16 cellular contexts compared by ENCODE assay signal in the genomic region with DNA sequence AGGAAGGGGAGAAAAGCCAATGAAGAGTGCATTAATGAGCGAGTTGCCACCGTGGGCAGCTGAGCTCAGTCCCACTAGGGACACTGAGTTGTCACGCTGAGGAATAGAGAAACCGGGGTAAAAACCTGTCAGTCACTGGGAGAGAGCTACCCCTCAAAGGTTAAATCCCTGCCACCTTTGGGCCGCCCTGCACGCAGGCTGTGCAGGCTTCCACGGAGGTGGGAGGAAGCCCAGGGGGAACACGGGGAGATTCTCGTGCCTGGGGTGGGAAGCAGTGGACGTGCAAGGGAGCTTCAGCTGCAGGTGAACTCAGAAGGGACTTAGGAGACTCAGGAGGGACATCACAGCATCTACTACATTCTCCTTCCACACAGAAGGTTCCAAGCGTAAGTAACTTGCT. TPM values are rescaled to one million over a fixed set of nuclear protein-coding genes. Genes with fewer than 3 reads are reported as not detected.
DNase-seq lines count a peak whose midpoint lies in the region; ATAC-seq and TF ChIP-seq lines count a peak whose summit lies in the region.
"Had no signal": no experiment of that assay in that cellular context is flagged by ENCODE, and none has a peak within 500 bp of the region (broad histone marks: within the 10 kb centered on the region; RNA-seq: fewer than 3 reads in every experiment).

No MANE protein-coding gene starts in this region.

- H2BK120ac ChIP-seq in IMR-90 (ENCODE audit: low read depth, low read length) = no peak overlapping the region
- H2BK120ac ChIP-seq in neuronal stem cell (ENCODE audit: low read depth, low read length) = no peak overlapping the region

- no peak overlapping the region for H2BK5ac ChIP-seq in IMR-90 (ENCODE audit: low read depth, low read length, poor library complexity, severe bottlenecking)
- no peak overlapping the region for H2BK5ac ChIP-seq in neuronal stem cell (ENCODE audit: low read length)

- POLR2A ChIA-PET in IMR-90 (lab: Charles Lee; ENCODE audit: unreplicated experiment) = no interaction called here

- no peak for TF ChIP-seq POLR2A in IMR-90 (IDR thresholded peaks at IDR 0.05; ENCODE audit: low read depth, low read length)

- H3K79me1 ChIP-seq in IMR-90 (ENCODE audit: low read depth in 1 of 2, low read length in 2 of 2) (no peaks in the 10 kb centered on the region), neuronal stem cell (ENCODE audit: low read depth, low read length) (no peaks in the 10 kb centered on the region)

- no peak overlapping the region for H2AK9ac ChIP-seq in IMR-90 (replicated peaks; ENCODE audit: low read depth, low read length, poor library complexity)

- H3K23ac ChIP-seq in IMR-90 (ENCODE audit: low read depth, low read length) (no peak overlapping the region), neuronal stem cell (ENCODE audit: low read depth, low read length, poor library complexity) (no peak overlapping the region)

- H3K9me3 ChIP-seq in IMR-90 (ENCODE audit: control insufficient read depth, insufficient read depth, low read length) (peaks cover 2% of the 10 kb centered on the region; the same call in 1 of the 2 replicates), neuronal stem cell (replicated peaks in 1 of 2; ENCODE audit: control insufficient read depth in 2 of 2, insufficient read depth in 1 of 2, low read depth in 1 of 2, low read length in 2 of 2) (no peaks in the 10 kb centered on the region), lower lobe of right lung (no peaks in the 10 kb centered on the region)
- H3K9me3 ChIP-seq: HAP-1 had no signal

- H3K27me3 ChIP-seq in IMR-90 (ENCODE audit: control insufficient read depth, insufficient read depth, low read length) = peaks cover 19% of the 10 kb centered on the region
- H3K27me3 ChIP-seq in neuronal stem cell (ENCODE audit: control insufficient read depth in 3 of 3, insufficient read depth in 3 of 3, low read depth in 1 of 3, low read length in 3 of 3) = no peaks in the 10 kb centered on the region
- peaks cover 8% of the 10 kb centered on the region for H3K27me3 ChIP-seq in lower lobe of right lung (ENCODE audit: low read depth)

- H2AK5ac ChIP-seq in IMR-90 (ENCODE audit: low read depth, low read length) (no peak overlapping the region), neuronal stem cell (ENCODE audit: low read depth, low read length) (no peak overlapping the region)

- H2AFZ ChIP-seq in IMR-90 (replicated peaks; ENCODE audit: low read length, poor library complexity) = peak overlapping the region; percentile 11
- no peak overlapping the region for H2AFZ ChIP-seq in neuronal stem cell (ENCODE audit: low read length)

- H3K4me2 ChIP-seq in IMR-90 (ENCODE audit: low read depth, low read length) (no peak overlapping the region), neuronal stem cell (ENCODE audit: insufficient read depth, low read length, poor library complexity, severe bottlenecking) (no peak overlapping the region)

- H4K5ac ChIP-seq in IMR-90 (ENCODE audit: low read depth, low read length) = no peak overlapping the region

- H3K36me3 ChIP-seq in IMR-90 (ENCODE audit: control insufficient read depth, insufficient read depth, low read length) (no peaks in the 10 kb centered on the region), neuronal stem cell (replicated peaks in 1 of 2; ENCODE audit: control insufficient read depth in 2 of 2, insufficient read depth in 2 of 2, low read length in 2 of 2) (no peaks in the 10 kb centered on the region), lower lobe of right lung (no peaks in the 10 kb centered on the region)
- H3K36me3 ChIP-seq: HAP-1 had no signal

- no peak overlapping the region for H2BK12ac ChIP-seq in neuronal stem cell (ENCODE audit: low read length)

- H3K27ac ChIP-seq in IMR-90 (ENCODE audit: insufficient read depth, low read length) (no peak overlapping the region), coronary artery (no peak overlapping the region), neuronal stem cell (replicated peaks; ENCODE audit: low read length) (no peak overlapping the region), lower lobe of right lung (no peak overlapping the region)

- no peak overlapping the region for H3K4me3 ChIP-seq in IMR-90 (ENCODE audit: insufficient read depth, low read depth, low read length)
- H3K4me3 ChIP-seq in coronary artery = no peak overlapping the region
- H3K4me3 ChIP-seq in neuronal stem cell (ENCODE audit: low read length in 2 of 2) = no peak overlapping the region
- H3K4me3 ChIP-seq in lower lobe of right lung = no peak overlapping the region
- H3K4me3 ChIP-seq: HAP-1 had no signal

- H4K20me1 ChIP-seq in IMR-90 (ENCODE audit: insufficient read depth, low read length) = no peaks in the 10 kb centered on the region

- H3K14ac ChIP-seq in IMR-90 (replicated peaks; ENCODE audit: low read depth, low read length) = no peak overlapping the region
- no peak overlapping the region for H3K14ac ChIP-seq in neuronal stem cell (ENCODE audit: low read length)

- no peaks in the 10 kb centered on the region for H3K4me1 ChIP-seq in IMR-90 (ENCODE audit: control insufficient read depth, insufficient read depth, low read length)
- H3K4me1 ChIP-seq in neuronal stem cell (ENCODE audit: control insufficient read depth in 2 of 2, insufficient read depth in 1 of 2, low read depth in 1 of 2, low read length in 2 of 2) = no peaks in the 10 kb centered on the region
- no peaks in the 10 kb centered on the region for H3K4me1 ChIP-seq in lower lobe of right lung
- H3K4me1 ChIP-seq: HAP-1 had no signal

- H3K18ac ChIP-seq in IMR-90 (ENCODE audit: low read depth, low read length) (no peak overlapping the region), neuronal stem cell (ENCODE audit: low read length) (peak overlapping the region; percentile 33)

- 78% methylated on average over 5 of the region's 11 CpGs; no CpG with 5 or more reads in 1 of the 2 experiments for WGBS in IMR-90 (ENCODE audit: extremely low coverage in 2 of 2, insufficient read length in 1 of 2), 2 experiments
- WGBS in neuronal stem cell (ENCODE audit: extremely low coverage in 2 of 2, insufficient read length in 2 of 2, insufficient replicate concordance in 1 of 2), 2 donors = no CpG with 5 or more reads among the region's 11 CpGs

- H2BK20ac ChIP-seq in IMR-90 (ENCODE audit: low read depth, low read length) = no peak overlapping the region

- intact Hi-C loops in IMR-90 (cut with micrococcal nuclease) = no loop called here
- intact Hi-C loops in lower lobe of right lung (cut with DNase I) = no loop called here

- dilution Hi-C loops in IMR-90 (cut with HindIII; ENCODE audit: low sequenced_read_pairs, unreplicated experiment) = no loop called here

- ATAC-seq in IMR-90 (ENCODE audit: low read depth) = no peak
- ATAC-seq in lower lobe of right lung = no peak

- no peaks in the 10 kb centered on the region for H3K9me1 ChIP-seq in IMR-90 (ENCODE audit: insufficient read depth, low read length)

- H4K91ac ChIP-seq in IMR-90 (ENCODE audit: insufficient read depth, low read depth, low read length) (no peak overlapping the region), neuronal stem cell (ENCODE audit: low read depth, low read length, poor library complexity) (no peak overlapping the region)

- in situ Hi-C loops in IMR-90 (cut with MboI; ENCODE audit: low sequenced_read_pairs) = no loop called here

- H3K4ac ChIP-seq in IMR-90 (ENCODE audit: low read depth, low read length) (no peak overlapping the region), neuronal stem cell (ENCODE audit: low read length) (no peak overlapping the region)

- TF ChIP-seq CTCF in IMR-90 (conservative IDR thresholded peaks at IDR 0.05; ENCODE audit: low read depth, low read length) (no peak), coronary artery (IDR thresholded peaks at IDR 0.05) (no peak), lower lobe of right lung (IDR thresholded peaks at IDR 0.05) (no peak)

- H4K8ac ChIP-seq in IMR-90 (ENCODE audit: low read depth in 2 of 2, low read length in 2 of 2) = no peak overlapping the region
- H4K8ac ChIP-seq in neuronal stem cell (ENCODE audit: low read depth, low read length) = no peak overlapping the region

- BruUV-seq in IMR-90 (replicated peaks; lab: Mats Ljungman, UMichigan) = no TSS peak

- no peak overlapping the region for H2BK15ac ChIP-seq in IMR-90 (ENCODE audit: low read depth, low read length)
- no peak overlapping the region for H2BK15ac ChIP-seq in neuronal stem cell (ENCODE audit: low read length)

- no peak for DNase-seq in IMR-90
- peak; percentile 52 for DNase-seq in coronary artery (ENCODE audit: low spot score)
- DNase-seq in neuronal stem cell (ENCODE audit: low spot score) = no peak
- DNase-seq in NK-92 (lab: John Stamatoyannopoulos, UW; ENCODE audit: unreplicated experiment) = no peak
- no peak for DNase-seq in T-helper 9 cell
- no peak for DNase-seq in lower lobe of right lung
- DNase-seq: C1 segment of cervical spinal cord; Calu3; CD4-positive, alpha-beta memory T cell; COR-L47; DMS53; DMS79 treated with DMSO at 0.1 percent for 48 hours; GF-D8; GOT3; HFFc6 had no signal

- CTCF ChIA-PET in IMR-90 (lab: Yijun Ruan, JAX) = no interaction called here

- no peak for TF ChIP-seq RAD21 in IMR-90 (IDR thresholded peaks at IDR 0.05; ENCODE audit: low read length)

- H3K9ac ChIP-seq in IMR-90 (ENCODE audit: low read depth, low read length) (no peak overlapping the region), neuronal stem cell (ENCODE audit: low read depth, low read length, poor library complexity) (no peak overlapping the region)

- no peak overlapping the region for H3K56ac ChIP-seq in IMR-90 (ENCODE audit: extremely low read depth, insufficient read depth, low read length)

TF ChIP-seq in IMR-90, 13 proteins besides CTCF, POLR2A, EP300 and RAD21 (continues in another document):
- TF ChIP-seq MXI1 (IDR thresholded peaks at IDR 0.05; ENCODE audit: borderline replicate concordance, low read depth, low read length) (no peak), MAFK (IDR thresholded peaks at IDR 0.05; ENCODE audit: low read depth, low read length) (no peak), FOS (IDR thresholded peaks at IDR 0.05; ENCODE audit: low read depth, low read length) (no peak), RCOR1 (IDR thresholded peaks at IDR 0.05; ENCODE audit: insufficient replicate concordance, low read length) (no peak), RFX5 (IDR thresholded peaks at IDR 0.05; ENCODE audit: low read depth, low read length) (no peak), SMC3 (IDR thresholded peaks at IDR 0.05; ENCODE audit: low read depth, low read length) (no peak), MAZ (IDR thresholded peaks at IDR 0.05; ENCODE audit: borderline replicate concordance, low read depth, low read length) (no peak)

RNA-seq across cellular contexts. Expression of a gene that starts 50.5 kb away (rescaled TPM):
- total RNA-seq in IMR-90 (2012; rRNA removed) (1.9 and 2.0 TPM in 2 replicates), lower lobe of right lung (2.4 TPM)
- polyA plus RNA-seq in IMR-90 (2012; rRNA removed) = 0.85 and 1.1 TPM in 2 replicates
- 0.78 and 1.1 TPM in 2 replicates for polyA plus RNA-seq in IMR-90 (2012; cell fraction: cytosol; rRNA removed)
- 0.57 and 1.1 TPM in 2 replicates for polyA plus RNA-seq in IMR-90 (2012; cell fraction: nucleus; rRNA removed; ENCODE audit: low replicate concordance)
- 0.18 TPM for polyA plus RNA-seq in neuronal stem cell (2013, experiment 1 of 2)
- polyA plus RNA-seq in neuronal stem cell (2013, experiment 2 of 2) = 0.17 TPM
